Comparison of ENCODE assay signal across 26 cellular contexts in genomic region chr6:155807243-155807642, GRCh38.
DNase-seq lines count a peak whose midpoint lies in the region; ATAC-seq, FAIRE-seq and TF ChIP-seq lines count a peak whose summit lies in the region.
"Had no signal": no experiment of that assay in that cellular context is flagged by ENCODE, and none has a peak within 500 bp of the region (broad histone marks: within the 10 kb centered on the region; RNA-seq: fewer than 3 reads in every experiment).

No MANE protein-coding gene starts in this region.

- H3F3A ChIP-seq in SK-N-SH (replicated peaks; ENCODE audit: insufficient read depth), result no peaks in the 10 kb centered on the region

- H2AFZ ChIP-seq in IMR-90 (replicated peaks; ENCODE audit: low read length, poor library complexity) (no peak overlapping the region), H1 (ENCODE audit: low read length) (no peak overlapping the region), SK-N-SH (ENCODE audit: low read depth) (no peak overlapping the region)

- H3K4me2 ChIP-seq in IMR-90 (ENCODE audit: low read depth, low read length) (no peak overlapping the region), H1 (ENCODE audit: insufficient read depth in 1 of 2, low read depth in 2 of 2, low read length in 2 of 2) (no peak overlapping the region), SK-N-SH (no peak overlapping the region)
- H3K4me2 ChIP-seq: BLaER1 had no signal

- H3K9me2 ChIP-seq in SK-N-SH, result no peaks in the 10 kb centered on the region

- no peak overlapping the region for H3K18ac ChIP-seq in IMR-90 (ENCODE audit: low read depth, low read length)
- H3K18ac ChIP-seq in H1 (ENCODE audit: extremely low read depth, low read length), result no peak overlapping the region

- POLR2A ChIA-PET in IMR-90 (lab: Charles Lee; ENCODE audit: unreplicated experiment) (no interaction called here), H1 (lab: Charles Lee; ENCODE audit: partially characterized antibody) (no interaction called here), SK-N-SH (lab: Yijun Ruan, JAX) (no interaction called here)

- H4K91ac ChIP-seq in IMR-90 (ENCODE audit: insufficient read depth, low read depth, low read length) (no peak overlapping the region), H1 (replicated peaks; ENCODE audit: insufficient read length, low read length) (no peak overlapping the region)

- TF ChIP-seq CTCF in IMR-90 (conservative IDR thresholded peaks at IDR 0.05; ENCODE audit: low read depth, low read length) (no peak), H1 (IDR thresholded peaks at IDR 0.05; ENCODE audit: control extremely low read depth in 1 of 3, insufficient read depth in 1 of 3, low read depth in 1 of 3, low read length in 3 of 3) (no peak), SK-N-SH (IDR thresholded peaks at IDR 0.05) (no peak)

- H3K36me3 ChIP-seq in IMR-90 (ENCODE audit: control insufficient read depth, insufficient read depth, low read length) (no peaks in the 10 kb centered on the region), H1 (ENCODE audit: control insufficient read depth in 2 of 4, insufficient read depth in 4 of 4, low read length in 3 of 4) (no peaks in the 10 kb centered on the region), SK-N-SH (replicated peaks in 1 of 2; ENCODE audit: control insufficient read depth in 1 of 2, insufficient read depth in 2 of 2, low read length in 1 of 2) (no peaks in the 10 kb centered on the region)
- H3K36me3 ChIP-seq: BE2C, BLaER1 had no signal

- no peak overlapping the region for H4K8ac ChIP-seq in IMR-90 (ENCODE audit: low read depth in 2 of 2, low read length in 2 of 2)
- H4K8ac ChIP-seq in H1 (ENCODE audit: extremely low read depth, insufficient read depth, low read length), result no peak overlapping the region

- H3K79me1 ChIP-seq in IMR-90 (ENCODE audit: low read depth in 1 of 2, low read length in 2 of 2), result no peaks in the 10 kb centered on the region
- no peaks in the 10 kb centered on the region for H3K79me1 ChIP-seq in H1 (ENCODE audit: low read depth, low read length)

- no peak overlapping the region for H2BK5ac ChIP-seq in IMR-90 (ENCODE audit: low read depth, low read length, poor library complexity, severe bottlenecking)
- no peak overlapping the region for H2BK5ac ChIP-seq in H1 (ENCODE audit: low read depth, low read length)

- 79% methylated on average over 2 of the region's 6 CpGs; no CpG with 5 or more reads in 1 of the 2 experiments for WGBS in IMR-90 (ENCODE audit: extremely low coverage in 2 of 2, insufficient read length in 1 of 2), 2 experiments
- WGBS in H1 (ENCODE audit: extremely low coverage in 1 of 2, insufficient coverage in 1 of 2, insufficient read length in 1 of 2, insufficient replicate concordance in 2 of 2, low coverage in 1 of 2, low lambda C conversion rate in 2 of 2, missing lambda C conversion rate in 1 of 2), 2 experiments, result 94% methylated on average over 6 of the region's 6 CpGs; no CpG with 5 or more reads in 1 of the 2 experiments
- 80% methylated on average over 6 of the region's 6 CpGs for WGBS in SK-N-SH (ENCODE audit: low lambda C conversion rate)

- intact Hi-C loops in IMR-90 (cut with micrococcal nuclease), result loop anchor here (10.0 kb wide), 1 partner anchor 298 kb away; no protein-coding TSS in a partner anchor

- no peak for TF ChIP-seq POLR2A in IMR-90 (IDR thresholded peaks at IDR 0.05; ENCODE audit: low read depth, low read length)
- TF ChIP-seq POLR2A in H1 (IDR thresholded peaks at IDR 0.05; ENCODE audit: control extremely low read depth in 1 of 2, low read depth in 2 of 2, low read length in 2 of 2), result no peak

- no peak for FAIRE-seq in H1 (lab: Jason Lieb, UNC)
- FAIRE-seq: A204.1, GM12878, GM12892, GM18507 had no signal

- H3K27me3 ChIP-seq in IMR-90 (ENCODE audit: control insufficient read depth, insufficient read depth, low read length) (no peaks in the 10 kb centered on the region), H1 (replicated peaks in 1 of 4; ENCODE audit: control insufficient read depth in 3 of 4, extremely low read depth in 1 of 4, insufficient read depth in 3 of 4, low read length in 3 of 4) (no peaks in the 10 kb centered on the region), SK-N-SH (ENCODE audit: insufficient read depth) (no peaks in the 10 kb centered on the region)
- H3K27me3 ChIP-seq: BE2C, BLaER1 had no signal

- CTCF ChIA-PET in IMR-90 (lab: Yijun Ruan, JAX) (no interaction called here), H1 (lab: Charles Lee; ENCODE audit: partially characterized antibody) (interaction anchor here (0.6 to 0.7 kb wide), 2 partner anchors 289 to 408 kb away, joined by 3 read pairs; no protein-coding TSS in a partner anchor), SK-N-SH (lab: Yijun Ruan, JAX) (no interaction called here)

- H3K4me1 ChIP-seq in IMR-90 (ENCODE audit: control insufficient read depth, insufficient read depth, low read length) (no peaks in the 10 kb centered on the region), H1 (replicated peaks in 1 of 4; ENCODE audit: control insufficient read depth in 3 of 4, insufficient read depth in 4 of 4, low read length in 3 of 4) (no peaks in the 10 kb centered on the region), SK-N-SH (ENCODE audit: control insufficient read depth in 1 of 2, insufficient read depth in 2 of 2, low read depth in 1 of 2, low read length in 1 of 2) (no peaks in the 10 kb centered on the region)
- H3K4me1 ChIP-seq: BE2C, BLaER1 had no signal

- no TSS peak for BruUV-seq in IMR-90 (replicated peaks; lab: Mats Ljungman, UMichigan)

- in situ Hi-C loops in IMR-90 (cut with MboI; ENCODE audit: low sequenced_read_pairs), result no loop called here

- H2BK15ac ChIP-seq in IMR-90 (ENCODE audit: low read depth, low read length), result no peak overlapping the region
- H2BK15ac ChIP-seq in H1 (ENCODE audit: low read length), result no peak overlapping the region

- H3K4me3 ChIP-seq in IMR-90 (ENCODE audit: insufficient read depth, low read depth, low read length) (no peak overlapping the region), H1 (ENCODE audit: extremely low read depth in 1 of 4, insufficient read depth in 2 of 4, low read depth in 3 of 4, low read length in 4 of 4) (no peak overlapping the region), SK-N-SH (ENCODE audit: low read depth in 2 of 2, low read length in 1 of 2) (no peak overlapping the region)
- H3K4me3 ChIP-seq: BLaER1, GM12878 had no signal

- no peak overlapping the region for H4K5ac ChIP-seq in IMR-90 (ENCODE audit: low read depth, low read length)
- no peak overlapping the region for H4K5ac ChIP-seq in H1 (ENCODE audit: insufficient read length, low read depth, low read length)

- H3K9me3 ChIP-seq in IMR-90 (ENCODE audit: control insufficient read depth, insufficient read depth, low read length) (no peaks in the 10 kb centered on the region), H1 (ENCODE audit: insufficient read depth in 2 of 2, low read depth in 1 of 2, low read length in 1 of 2) (no peaks in the 10 kb centered on the region), SK-N-SH (no peaks in the 10 kb centered on the region)
- H3K9me3 ChIP-seq: BE2C, BLaER1 had no signal

- TF ChIP-seq RAD21 in IMR-90 (IDR thresholded peaks at IDR 0.05; ENCODE audit: low read length) (no peak), Ishikawa (IDR thresholded peaks at IDR 0.05; ENCODE audit: low read depth) (no peak), H1 (IDR thresholded peaks at IDR 0.05 in 1 of 2, conservative IDR thresholded peaks at IDR 0.05 in 1 of 2; ENCODE audit: low read depth in 2 of 2, low read length in 2 of 2) (no peak), SK-N-SH (IDR thresholded peaks at IDR 0.05; ENCODE audit: low read length) (no peak)

- H2AK9ac ChIP-seq in IMR-90 (replicated peaks; ENCODE audit: low read depth, low read length, poor library complexity), result no peak overlapping the region

- TF ChIP-seq EP300 in Ishikawa (IDR thresholded peaks at IDR 0.05; ENCODE audit: borderline replicate concordance), result no peak
- no peak for TF ChIP-seq EP300 in H1 (IDR thresholded peaks at IDR 0.05; ENCODE audit: borderline replicate concordance in 1 of 2, low read depth in 2 of 2, low read length in 2 of 2)
- TF ChIP-seq EP300 in SK-N-SH (IDR thresholded peaks at IDR 0.05; ENCODE audit: borderline replicate concordance in 1 of 2, low read depth in 1 of 2, low read length in 1 of 2), result no peak

- H3K9ac ChIP-seq in IMR-90 (ENCODE audit: low read depth, low read length), result no peak overlapping the region
- H3K9ac ChIP-seq in H1 (replicated peaks in 1 of 4; ENCODE audit: extremely low read depth in 1 of 4, low read depth in 3 of 4, low read length in 3 of 4), result no peak overlapping the region
- no peak overlapping the region for H3K9ac ChIP-seq in SK-N-SH
- H3K9ac ChIP-seq: BLaER1 had no signal

- no peaks in the 10 kb centered on the region for H3K23me2 ChIP-seq in H1 (ENCODE audit: low read depth, low read length)

- H3K14ac ChIP-seq in IMR-90 (replicated peaks; ENCODE audit: low read depth, low read length) (no peak overlapping the region), H1 (ENCODE audit: insufficient read length) (no peak overlapping the region)

- H3K4ac ChIP-seq in IMR-90 (ENCODE audit: low read depth, low read length) (no peak overlapping the region), H1 (replicated peaks; ENCODE audit: insufficient read length, low read depth, low read length) (no peak overlapping the region)

- dilution Hi-C loops in IMR-90 (cut with HindIII; ENCODE audit: low sequenced_read_pairs, unreplicated experiment), result no loop called here

- no peak overlapping the region for H2BK20ac ChIP-seq in IMR-90 (ENCODE audit: low read depth, low read length)
- no peak overlapping the region for H2BK20ac ChIP-seq in H1 (ENCODE audit: low read length)

- no peak overlapping the region for H2BK120ac ChIP-seq in IMR-90 (ENCODE audit: low read depth, low read length)
- H2BK120ac ChIP-seq in H1 (replicated peaks; ENCODE audit: low read depth, low read length), result no peak overlapping the region

- no peak overlapping the region for H2AK5ac ChIP-seq in IMR-90 (ENCODE audit: low read depth, low read length)
- no peak overlapping the region for H2AK5ac ChIP-seq in H1 (ENCODE audit: low read depth, low read length)

- H4K20me1 ChIP-seq in IMR-90 (ENCODE audit: insufficient read depth, low read length) (no peaks in the 10 kb centered on the region), H1 (replicated peaks in 1 of 2; ENCODE audit: control insufficient read depth in 1 of 2, insufficient read depth in 2 of 2, low read length in 2 of 2) (no peaks in the 10 kb centered on the region), SK-N-SH (ENCODE audit: insufficient read depth) (no peaks in the 10 kb centered on the region)
- H4K20me1 ChIP-seq: BLaER1 had no signal

- H2BK12ac ChIP-seq in H1 (ENCODE audit: low read depth, low read length), result no peak overlapping the region

- H3K56ac ChIP-seq in IMR-90 (ENCODE audit: extremely low read depth, insufficient read depth, low read length) (no peak overlapping the region), H1 (replicated peaks; ENCODE audit: insufficient read length, low read depth, low read length) (no peak overlapping the region)

- H3K9me1 ChIP-seq in IMR-90 (ENCODE audit: insufficient read depth, low read length), result no peaks in the 10 kb centered on the region

- H3K79me2 ChIP-seq in H1 (ENCODE audit: control insufficient read depth in 1 of 2, insufficient read depth in 2 of 2, low read length in 2 of 2), result no peaks in the 10 kb centered on the region
- H3K79me2 ChIP-seq in SK-N-SH (ENCODE audit: insufficient read depth), result no peaks in the 10 kb centered on the region

- ATAC-seq in IMR-90 (ENCODE audit: low read depth), result no peak
- ATAC-seq: GM12878 had no signal

- H3K23ac ChIP-seq in IMR-90 (ENCODE audit: low read depth, low read length) (no peak overlapping the region), H1 (ENCODE audit: insufficient read length) (no peak overlapping the region)

- DNase-seq in IMR-90 (no peak), H1 (ENCODE audit: low read depth in 1 of 2, low spot score in 2 of 2) (no peak), SHP77 (lab: John Stamatoyannopoulos, UW) (no peak), SK-N-SH (no peak), NCI-H2081 (lab: John Stamatoyannopoulos, UW) (no peak)
- DNase-seq: 8988T; ACHN; BE2C; C1 segment of cervical spinal cord; CD4-positive, alpha-beta memory T cell; CD4-positive, CD25-positive, alpha-beta regulatory T cell; CD8-positive, alpha-beta memory T cell; COR-L47; DMS 273 treated with DMSO at 0.1 percent for 48 hours; DMS153; DMS53; DMS79; DND-41; EL; GDM1 had no signal

- H3K27ac ChIP-seq in IMR-90 (ENCODE audit: insufficient read depth, low read length), result no peak overlapping the region
- no peak overlapping the region for H3K27ac ChIP-seq in H1 (ENCODE audit: low read depth, low read length)
- H3K27ac ChIP-seq in SK-N-SH (ENCODE audit: low read depth in 2 of 2, low read length in 1 of 2), result no peak overlapping the region
- H3K27ac ChIP-seq: BLaER1 had no signal
